Comparison of ENCODE assay signal across 1 cellular context in genomic region chr5:93452255-93452654, GRCh38.
TF ChIP-seq lines count a peak whose summit lies in the region.

No MANE protein-coding gene starts in this region.

TF ChIP-seq in SK-N-SH treated with all-trans-retinoic acid at 6 μM for 48 hours, 23 proteins besides CTCF, POLR2A, EP300 and RAD21 (continued from another document):
- no peak for TF ChIP-seq POU6F1 (CRISPR knock-in tag; IDR thresholded peaks at IDR 0.05; ENCODE audit: borderline replicate concordance, low read depth)
- TF ChIP-seq ZNF8 (CRISPR knock-in tag; IDR thresholded peaks at IDR 0.05): no peak
- TF ChIP-seq PPARA (CRISPR knock-in tag; IDR thresholded peaks at IDR 0.05; ENCODE audit: borderline replicate concordance): no peak
- no peak for TF ChIP-seq TSHZ2 (CRISPR knock-in tag; IDR thresholded peaks at IDR 0.05)
- TF ChIP-seq OSR1 (CRISPR knock-in tag; IDR thresholded peaks at IDR 0.05): no peak
TF ChIP-seq in SK-N-SH treated with all-trans-retinoic acid at 6 μM for 48 hours: peak in this region for 0.
